In genomic region chr9:137113385-137114159, GRCh38 we compare ENCODE assay signal across 9 cellular contexts. TPM values are rescaled to one million over a fixed set of nuclear protein-coding genes. Genes with fewer than 3 reads are reported as not detected.
DNase-seq lines count a peak whose midpoint lies in the region; TF ChIP-seq lines count a peak whose summit lies in the region.
"Had no signal": no experiment of that assay in that cellular context is flagged by ENCODE, and none has a peak within 500 bp of the region (broad histone marks: within the 10 kb centered on the region; RNA-seq: fewer than 3 reads in every experiment).

No MANE protein-coding gene starts in this region.

- no peaks in the 10 kb centered on the region for H3K9me3 Mint-ChIP-seq in activated CD4-positive, alpha-beta T cell treated with anti-CD3 and anti-CD28 coated beads, Interleukin-2, amount 10 ng/mL, durations not matched to agents 7 days and 5 days

- peak; percentile 69 for DNase-seq in activated CD8-positive, alpha-beta memory T cell treated with anti-CD3 and anti-CD28 coated beads, Interleukin-2, amount 50 U/mL, for 48 hours
- no peak for DNase-seq in activated CD8-positive, alpha-beta memory T cell treated with anti-CD3 and anti-CD28 coated beads for 24 hours
- peak; percentile 34 for DNase-seq in activated CD4-positive, alpha-beta T cell treated with anti-CD3 and anti-CD28 coated beads, Interleukin-2, amount 10 ng/mL, durations not matched to agents 7 days and 5 days
- DNase-seq in fibroblast of villous mesenchyme (ENCODE audit: low read depth) (peak; percentile 12), middle frontal gyrus (ENCODE audit: extremely low spot score, low spot score) (no peak), MM.1S (no peak), cerebellar nuclear complex (lab: John Stamatoyannopoulos, UW) (no peak)

- no peak overlapping the region for H2AFZ ChIP-seq in MM.1S (ENCODE audit: low read length)

- H3K27ac Mint-ChIP-seq in activated CD4-positive, alpha-beta T cell treated with anti-CD3 and anti-CD28 coated beads, Interleukin-2, amount 10 ng/mL, durations not matched to agents 7 days and 5 days = peak overlapping the region; percentile 54

- H3K4me3 ChIP-seq in fibroblast of villous mesenchyme (ENCODE audit: low read depth, low read length) = peak overlapping the region; percentile 63
- peak overlapping the region; percentile 88 for H3K4me3 ChIP-seq in thymus (ENCODE audit: low read length)
- no peak overlapping the region for H3K4me3 ChIP-seq in MM.1S (ENCODE audit: low read length)

- H3K27ac ChIP-seq in thymus (ENCODE audit: low read depth) (no peak overlapping the region), MM.1S (ENCODE audit: low read length) (no peak overlapping the region)
- H3K27ac ChIP-seq: KMS-11 had no signal

- CTCF ChIA-PET in activated CD4-positive, alpha-beta T cell treated with anti-CD3 and anti-CD28 coated beads, Interleukin-2, amount 10 ng/mL, durations not matched to agents 7 days and 5 days (lab: Charles Lee) = interaction anchor here (0.6 to 1.9 kb wide), 6 partner anchors 12 to 309 kb away, joined by 3 to 6 read pairs (median 4); partner anchors contain the start of genes EXD3, MAN1B1, NOXA1 and RNF224

- H3K36me3 ChIP-seq in thymus (ENCODE audit: control insufficient read depth, insufficient read depth) (peaks cover 44% of the 10 kb centered on the region), MM.1S (replicated peaks; ENCODE audit: insufficient read depth, low read length) (no peaks in the 10 kb centered on the region)

- H3K9me2 ChIP-seq in MM.1S (replicated peaks; ENCODE audit: insufficient read depth, low read length) = no peaks in the 10 kb centered on the region

- no peak overlapping the region for H3K4me2 ChIP-seq in MM.1S (ENCODE audit: low read depth, low read length)
- H3K4me2 ChIP-seq: KMS-11 had no signal

- peaks cover 2% of the 10 kb centered on the region for H3K27me3 ChIP-seq in thymus (ENCODE audit: control insufficient read depth, insufficient read depth)
- H3K27me3 ChIP-seq in MM.1S (replicated peaks; ENCODE audit: insufficient read depth, low read length) = peaks cover 15% of the 10 kb centered on the region

- H3K27me3 Mint-ChIP-seq in activated CD4-positive, alpha-beta T cell treated with anti-CD3 and anti-CD28 coated beads, Interleukin-2, amount 10 ng/mL, durations not matched to agents 7 days and 5 days = no peaks in the 10 kb centered on the region

- no peaks in the 10 kb centered on the region for H3F3A ChIP-seq in MM.1S (ENCODE audit: insufficient read depth, low read length)

- TF ChIP-seq CTCF in fibroblast of villous mesenchyme (IDR thresholded peaks at IDR 0.05; ENCODE audit: insufficient read depth, low read depth, low read length) (no peak), MM.1S (IDR thresholded peaks at IDR 0.05; ENCODE audit: low read length) (no peak)

- H3K36me3 Mint-ChIP-seq in activated CD4-positive, alpha-beta T cell treated with anti-CD3 and anti-CD28 coated beads, Interleukin-2, amount 10 ng/mL, durations not matched to agents 7 days and 5 days (ENCODE audit: low read depth) = peaks cover 8% of the 10 kb centered on the region

- POLR2A ChIA-PET in activated CD4-positive, alpha-beta T cell treated with anti-CD3 and anti-CD28 coated beads, Interleukin-2, amount 10 ng/mL, durations not matched to agents 7 days and 5 days (lab: Charles Lee) = interaction anchor here (0.5 kb wide), 1 partner anchor 95 kb away, joined by 5 read pairs; no protein-coding TSS in a partner anchor

- H3K4me3 Mint-ChIP-seq in activated CD4-positive, alpha-beta T cell treated with anti-CD3 and anti-CD28 coated beads, Interleukin-2, amount 10 ng/mL, durations not matched to agents 7 days and 5 days = peak overlapping the region; percentile 72

- H3K9ac ChIP-seq in MM.1S (ENCODE audit: low read length) = no peak overlapping the region
- H3K9ac ChIP-seq: KMS-11 had no signal

- no peaks in the 10 kb centered on the region for H3K79me2 ChIP-seq in MM.1S (ENCODE audit: low read length)

- H3K4me1 ChIP-seq in thymus (ENCODE audit: control insufficient read depth, insufficient read depth, low read length) (peaks cover 3% of the 10 kb centered on the region), MM.1S (ENCODE audit: low read length) (no peaks in the 10 kb centered on the region)

- peaks cover 8% of the 10 kb centered on the region for H3K4me1 Mint-ChIP-seq in activated CD4-positive, alpha-beta T cell treated with anti-CD3 and anti-CD28 coated beads, Interleukin-2, amount 10 ng/mL, durations not matched to agents 7 days and 5 days

- 31% methylated on average over 66 of the region's 66 CpGs for WGBS in thymus

- no peaks in the 10 kb centered on the region for H4K20me1 ChIP-seq in MM.1S (ENCODE audit: insufficient read depth, low read length)

- H3K9me3 ChIP-seq in thymus (ENCODE audit: control insufficient read depth) (no peaks in the 10 kb centered on the region), MM.1S (replicated peaks; ENCODE audit: insufficient read depth, low read length) (no peaks in the 10 kb centered on the region)

RNA-seq across cellular contexts. Expression of gene DPP7, which starts 1.0 kb away (rescaled TPM):
- 100 to 1,000 TPM; 206 to 259 TPM for total RNA-seq in activated CD4-positive, alpha-beta T cell treated with anti-CD3 and anti-CD28 coated beads, Interleukin-2, amount 10 ng/mL, durations not matched to agents 7 days and 5 days
- total RNA-seq in fibroblast of villous mesenchyme = 41.5 and 44.8 TPM in 2 replicates
- polyA plus RNA-seq in thymus = 476 TPM

RNA-seq across cellular contexts. Expression of gene GRIN1, which starts 25.4 kb away (rescaled TPM):
- total RNA-seq in activated CD4-positive, alpha-beta T cell treated with anti-CD3 and anti-CD28 coated beads, Interleukin-2, amount 10 ng/mL, durations not matched to agents 7 days and 5 days = under 1 TPM in 1 of 2 experiments, not detected in 1; 0.05 TPM
- total RNA-seq in fibroblast of villous mesenchyme = under 0.01 TPM in 1 of 2 replicates, not detected in the other
- 0.18 TPM for polyA plus RNA-seq in thymus

RNA-seq across cellular contexts. Expression of gene MAN1B1, which starts 26.8 kb away (rescaled TPM):
- total RNA-seq in activated CD4-positive, alpha-beta T cell treated with anti-CD3 and anti-CD28 coated beads, Interleukin-2, amount 10 ng/mL, durations not matched to agents 7 days and 5 days = 10 to 100 TPM; 43.0 to 55.0 TPM
- 65.6 and 65.7 TPM in 2 replicates for total RNA-seq in fibroblast of villous mesenchyme
- 107 TPM for polyA plus RNA-seq in thymus

RNA-seq across cellular contexts. Expression of gene UAP1L1, which starts 36.3 kb away (rescaled TPM):
- 10 to 100 TPM; 19.1 to 21.9 TPM for total RNA-seq in activated CD4-positive, alpha-beta T cell treated with anti-CD3 and anti-CD28 coated beads, Interleukin-2, amount 10 ng/mL, durations not matched to agents 7 days and 5 days
- 16.0 and 31.2 TPM in 2 replicates for total RNA-seq in fibroblast of villous mesenchyme
- 9.4 TPM for polyA plus RNA-seq in thymus

RNA-seq across cellular contexts. Expression of gene SAPCD2, which starts 43.2 kb away (rescaled TPM):
- 10 to 100 TPM; 33.8 to 40.6 TPM for total RNA-seq in activated CD4-positive, alpha-beta T cell treated with anti-CD3 and anti-CD28 coated beads, Interleukin-2, amount 10 ng/mL, durations not matched to agents 7 days and 5 days
- 5.2 TPM in 2 replicates for total RNA-seq in fibroblast of villous mesenchyme
- 0.87 TPM for polyA plus RNA-seq in thymus

Comparison
In these comparisons a context has a peak if more than half of its experiments do, and no peak if none do; other contexts are left out.
1. DNase-seq: peak in activated CD8-positive, alpha-beta memory T cell treated with anti-CD3 and anti-CD28 coated beads, Interleukin-2, amount 50 U/mL, for 48 hours (single experiment), activated CD4-positive, alpha-beta T cell treated with anti-CD3 and anti-CD28 coated beads, Interleukin-2, amount 10 ng/mL, durations not matched to agents 7 days and 5 days (single experiment) and fibroblast of villous mesenchyme (single experiment); none in activated CD8-positive, alpha-beta memory T cell treated with anti-CD3 and anti-CD28 coated beads for 24 hours (single experiment), middle frontal gyrus (single experiment), MM.1S (single experiment) and cerebellar nuclear complex (0 of 2).